ENCODE assay signal across 22 cellular contexts in genomic region chr17:6107791-6108190, GRCh38. TPM values are rescaled to one million over a fixed set of nuclear protein-coding genes. Genes with fewer than 3 reads are reported as not detected.
"Had no signal": no experiment of that assay in that cellular context is flagged by ENCODE, and none has a peak within 500 bp of the region (broad histone marks: within the 10 kb centered on the region; RNA-seq: fewer than 3 reads in every experiment).

No MANE protein-coding gene starts in this region.

- H3K4me1 Mint-ChIP-seq: IgD-negative memory B cell had no signal

- H3K4me3 ChIP-seq: K562 had no signal

- H3K36me3 Mint-ChIP-seq: IgD-negative memory B cell had no signal

- FAIRE-seq: K562, RCC 7860 had no signal

- H3K9ac ChIP-seq: SK-N-SH had no signal

- H3K9me3 ChIP-seq: SK-N-SH had no signal

- H3K27ac Mint-ChIP-seq: IgD-negative memory B cell had no signal

- H3K4me2 ChIP-seq: SK-N-SH had no signal

- DNase-seq: MV-4-11, NCI-H1048, NCI-H1105, NCI-H1417, NCI-H1436 treated with DMSO at 0.1 percent for 48 hours, NCI-H1694 treated with DMSO at 0.1 percent for 48 hours, NCI-H2029, NCI-H2081 treated with DMSO at 0.1 percent for 48 hours, NCI-H2171, NCI-H226, NCI-H446, NCI-H510A, NCI-H524 treated with DMSO at 0.1 percent for 48 hours, NCI-H69, NCI-H774, RPMI8226, SHP77, SK-N-SH had no signal

- H3K4me3 Mint-ChIP-seq: IgD-negative memory B cell had no signal

- ATAC-seq: K562 had no signal

RNA-seq across cellular contexts. Expression of gene WSCD1, which starts 37.6 kb away (rescaled TPM):
- total RNA-seq: K562, MCF 10A had no signal
- polyA plus RNA-seq: IgD-negative memory B cell, K562 had no signal
